ENCODE assay signal across 8 cellular contexts in the genomic region with DNA sequence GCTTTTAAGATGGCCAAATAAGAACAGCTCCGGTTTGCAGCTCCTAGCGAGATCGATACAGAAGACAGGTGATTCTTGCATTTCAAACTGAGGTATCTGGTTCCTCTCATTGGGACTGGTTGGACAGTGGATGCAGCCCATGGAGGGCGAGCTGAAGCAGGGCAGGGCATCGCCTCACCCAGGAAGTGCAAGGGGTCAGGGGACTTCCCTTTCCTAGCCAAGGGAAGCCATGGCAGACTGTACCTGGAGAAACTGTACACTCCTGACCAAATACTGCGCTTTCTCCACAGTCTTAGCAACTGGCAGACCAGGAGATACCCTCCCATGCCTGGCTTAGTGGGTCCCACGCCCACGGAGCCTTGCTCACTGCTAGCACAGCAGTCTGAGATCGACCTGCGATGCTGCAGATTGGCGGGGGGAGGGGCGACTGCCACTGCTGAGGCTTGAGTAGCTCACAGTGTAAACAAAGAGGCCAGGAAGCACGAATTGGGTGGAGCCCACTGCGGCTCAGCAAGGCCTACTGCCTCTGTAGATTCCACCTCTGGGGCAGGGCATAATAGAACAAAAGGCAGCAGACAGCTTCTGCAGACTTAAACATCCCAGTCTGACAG. TPM values are rescaled to one million over a fixed set of nuclear protein-coding genes. Genes with fewer than 3 reads are reported as not detected.
DNase-seq lines count a peak whose midpoint lies in the region; ATAC-seq and TF ChIP-seq lines count a peak whose summit lies in the region.
"Not testable (repeated sequence)": the region's sequence is repeated elsewhere in the genome, so short reads cannot be mapped to it uniquely, and the experiment has no call there.

No MANE protein-coding gene starts in this region.

- DNase-seq in CD4-positive, alpha-beta memory T cell, result peak; percentile 66 to 81 (median 74)
- DNase-seq in NCI-H82 (lab: John Stamatoyannopoulos, UW) (peak; percentile 67), WTC11 (ENCODE audit: low spot score) (peak; percentile 58), ecto neural progenitor cell (ENCODE audit: low spot score) (peak; percentile 73), left kidney (ENCODE audit: low read depth, low spot score) (peak; percentile 78)
- peak; percentile 9 to 56 for DNase-seq in activated T-helper 1 cell treated with anti-CD3 and anti-CD28 coated beads, Interleukin-2, amount 50 U/mL, for 16 hours (ENCODE audit: low read depth in 1 of 2, low spot score in 1 of 2)
- DNase-seq in stimulated activated CD4-positive, alpha-beta T cell treated with anti-CD3 and anti-CD28 coated beads, Interleukin-4, amount 100 ng/mL, for 1 hour, result peak; percentile 46

- CTCF ChIA-PET in CD4-positive, alpha-beta memory T cell (lab: Charles Lee; ENCODE audit: partially characterized antibody), result interaction anchor here (0.6 to 4.0 kb wide), 13 partner anchors 9 to 523 kb away, joined by 3 to 45 read pairs (median 5); a partner anchor contains a TSS
- CTCF ChIA-PET in WTC11 (lab: Charles Lee), result interaction anchor here (0.6 to 3.1 kb wide), 8 partner anchors 11 to 609 kb away, joined by 3 to 16 read pairs (median 3); a partner anchor contains a TSS

- intact Hi-C loops in CD4-positive, alpha-beta memory T cell (cut with micrococcal nuclease), result loop anchor here (1.0 kb wide), 3 partner anchors 9 to 35 kb away; no protein-coding TSS in a partner anchor

- H3K9me3 Mint-ChIP-seq in CD4-positive, alpha-beta memory T cell, result peaks cover 0 to 49% (median 43%) of the 10 kb centered on the region in 8 donors
- H3K9me3 Mint-ChIP-seq in WTC11, result peaks cover 14% of the 10 kb centered on the region

- H3K9ac ChIP-seq in HUES64 (ENCODE audit: low read depth, low read length), result not testable (repeated sequence)

- peak overlapping the region; percentile 36 for H3K27ac ChIP-seq in CD4-positive, alpha-beta memory T cell (ENCODE audit: low read depth, low read length)
- H3K27ac ChIP-seq in HUES64 (ENCODE audit: low read depth, low read length), result not testable (repeated sequence)

- peaks cover 23 to 39% of the 10 kb centered on the region in 2 donors for H3K36me3 Mint-ChIP-seq in CD4-positive, alpha-beta memory T cell
- H3K36me3 Mint-ChIP-seq in WTC11, result not testable (repeated sequence)

- TF ChIP-seq CTCF in WTC11 (IDR thresholded peaks at IDR 0.05), result not testable (repeated sequence)

- not testable (repeated sequence) for H3K27me3 ChIP-seq in CD4-positive, alpha-beta memory T cell (ENCODE audit: insufficient read depth, low read length); HUES64 (ENCODE audit: insufficient read depth, low read length)

- POLR2A ChIA-PET in CD4-positive, alpha-beta memory T cell (lab: Charles Lee; ENCODE audit: partially characterized antibody), result interaction anchor here (0.6 to 3.8 kb wide), 15 partner anchors 9 to 913 kb away, joined by 3 to 40 read pairs (median 4); a partner anchor contains a TSS
- POLR2A ChIA-PET in WTC11 (lab: Charles Lee), result interaction anchor here (2.2 kb wide), 1 partner anchor 11 kb away, joined by 8 read pairs; a partner anchor contains a TSS

- peak; percentile 65 for ATAC-seq in WTC11

- H3K4me3 Mint-ChIP-seq in CD4-positive, alpha-beta memory T cell, result peak overlapping the region; percentile 46 to 83 (median 74)
- H3K4me3 Mint-ChIP-seq in WTC11, result peak overlapping the region; percentile 37; the same call in 1 of the 2 replicates

- H3K4me3 ChIP-seq in CD4-positive, alpha-beta memory T cell (ENCODE audit: low read length in 2 of 2), result peak overlapping the region in 1 of 2 donors; percentile 26
- H3K4me3 ChIP-seq in HUES64 (ENCODE audit: low read length), result peak overlapping the region; percentile 31

- H3K36me3 ChIP-seq in CD4-positive, alpha-beta memory T cell (ENCODE audit: insufficient read depth, low read length); HUES64 (ENCODE audit: insufficient read depth, low read length): not testable (repeated sequence)

- peaks cover 58% of the 10 kb centered on the region for H3K4me1 ChIP-seq in CD4-positive, alpha-beta memory T cell (ENCODE audit: insufficient read depth, low read length)
- H3K4me1 ChIP-seq in HUES64 (ENCODE audit: insufficient read depth, low read length), result not testable (repeated sequence)

- H3K27me3 Mint-ChIP-seq in CD4-positive, alpha-beta memory T cell; WTC11 (ENCODE audit: low read depth): not testable (repeated sequence)

- H3K27ac Mint-ChIP-seq in CD4-positive, alpha-beta memory T cell, result peak overlapping the region; percentile 79 to 95 (median 89)
- H3K27ac Mint-ChIP-seq in WTC11, result not testable (repeated sequence)

- peaks cover 46 to 72% (median 62%) of the 10 kb centered on the region in 4 donors for H3K4me1 Mint-ChIP-seq in CD4-positive, alpha-beta memory T cell
- H3K4me1 Mint-ChIP-seq in WTC11, result peaks cover 27% of the 10 kb centered on the region

- 44% methylated on average over 14 of the region's 14 CpGs for WGBS in HUES64

- not testable (repeated sequence) for H3K9me3 ChIP-seq in CD4-positive, alpha-beta memory T cell (ENCODE audit: control insufficient read depth in 1 of 2, low read length in 2 of 2); HUES64 (ENCODE audit: insufficient read depth, low read depth, low read length)

TF ChIP-seq in WTC11, 78 proteins besides CTCF, POLR2A, EP300 and RAD21:
- peak; percentile 50; the same call in 1 of the 2 replicates for TF ChIP-seq FOXK1 (CRISPR knock-in tag; IDR thresholded peaks at IDR 0.05)

RNA-seq across cellular contexts. Expression of a gene that starts 11.3 kb away (rescaled TPM):
- 1 to 10 TPM; 1.3 to 2.4 TPM for total RNA-seq in CD4-positive, alpha-beta memory T cell
- 1 to 10 TPM in 1 of 2 donors, under 1 TPM in 1; 0.75 to 1.5 TPM for polyA plus RNA-seq in CD4-positive, alpha-beta memory T cell
- polyA plus RNA-seq in HUES64 (2013, experiment 1 of 2), result 11.7 TPM
- polyA plus RNA-seq in HUES64 (2013, experiment 2 of 2), result 11.1 TPM
- total RNA-seq in WTC11 (2021), result 8.4 to 10.4 TPM (median 9.0 TPM) in 3 replicates
